In the genomic region with DNA sequence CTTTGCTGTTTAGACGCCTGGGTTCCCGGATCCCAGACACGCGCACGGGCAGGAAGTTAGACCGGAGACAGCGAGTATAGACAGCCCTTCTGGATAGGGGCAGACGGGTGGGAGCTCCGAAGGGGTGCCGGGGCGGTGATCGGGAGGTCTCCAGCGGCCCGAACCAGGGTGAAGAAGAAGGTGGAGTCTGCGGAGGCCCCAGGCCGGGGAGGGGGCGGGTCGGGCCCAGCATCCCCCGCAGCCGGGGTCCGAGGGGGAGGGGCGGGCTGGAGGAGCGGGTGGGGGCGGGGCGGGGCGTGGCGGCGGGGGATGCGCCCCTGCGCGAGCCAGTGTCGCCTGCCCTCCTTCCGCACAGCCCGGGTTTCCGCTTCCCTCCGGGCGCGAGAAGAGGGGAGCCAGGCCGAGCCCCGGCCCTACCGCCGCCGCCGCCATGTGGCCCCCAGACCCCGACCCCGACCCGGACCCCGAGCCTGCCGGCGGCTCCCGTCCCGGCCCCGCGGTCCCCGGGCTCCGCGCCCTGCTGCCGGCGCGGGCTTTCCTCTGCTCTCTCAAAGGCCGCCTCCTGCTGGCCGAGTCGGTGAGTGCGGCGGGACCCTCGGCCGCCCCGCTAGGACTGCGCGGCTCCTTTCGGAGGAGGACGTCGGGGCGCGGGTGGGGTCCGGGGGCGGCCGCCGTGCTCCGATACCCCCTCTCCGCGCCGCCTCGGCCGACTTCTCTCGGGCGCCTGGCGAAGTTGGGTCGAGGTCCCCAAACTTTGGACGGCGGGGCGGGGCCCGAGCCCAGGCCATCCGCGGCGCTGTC, we compare ENCODE assay signal across 8 cellular contexts. TPM values are rescaled to one million over a fixed set of nuclear protein-coding genes. Genes with fewer than 3 reads are reported as not detected.
A peak's percentile ranks its signal among the peaks of the same experiment; 100 is the strongest.
DNase-seq lines count a peak whose midpoint lies in the region; ATAC-seq, FAIRE-seq and TF ChIP-seq lines count a peak whose summit lies in the region.

Gene CMTM3 (plus strand): TSS at position 329 of the 801 bp plus-strand sequence. CDS start 102 bp downstream, at position 431.

- TF ChIP-seq POLR2A in H54 (IDR thresholded peaks at IDR 0.05; ENCODE audit: low read depth, low read length): no peak

- no peak for DNase-seq in G401 (ENCODE audit: low spot score)
- DNase-seq in H54 (ENCODE audit: insufficient read length, low spot score): peak; percentile 60
- peak; percentile 16 for DNase-seq in NCI-H1092 (lab: John Stamatoyannopoulos, UW)
- DNase-seq in activated CD4-positive, CD25-positive, alpha-beta regulatory T cell treated with anti-CD3 and anti-CD28 coated beads, Interleukin-2, amount 50 U/mL, for 72 hours: peak; percentile 85
- DNase-seq in choroid plexus epithelial cell (ENCODE audit: low read depth): peak; percentile 72
- DNase-seq in left lobe of liver (ENCODE audit: low spot score): peak; percentile 59
- DNase-seq in stimulated activated CD4-positive, alpha-beta T cell treated with anti-CD3 and anti-CD28 coated beads, Interleukin-4, amount 100 ng/mL, for 4 hours: peak; percentile 71 to 77
- no peak for DNase-seq in OCI-M2 (lab: John Stamatoyannopoulos, UW; ENCODE audit: unreplicated experiment)

- TF ChIP-seq CTCF in choroid plexus epithelial cell (conservative IDR thresholded peaks at IDR 0.05; ENCODE audit: low read depth, low read length): peak; percentile 65

- no peak for FAIRE-seq in H54 (lab: Jason Lieb, UNC)

- in situ Hi-C loops in G401 (cut with HindIII; ENCODE audit: low sequenced_read_pairs): no loop called here

- peak; percentile 72 for ATAC-seq in left lobe of liver

- peak within 1 kb of the TSS; percentile 74 for H3K4me3 ChIP-seq in choroid plexus epithelial cell (ENCODE audit: low read depth, low read length)

RNA-seq across cellular contexts. Expression of gene CMTM3, which starts in this region (rescaled TPM):
- 55.1 and 62.1 TPM in 2 replicates for total RNA-seq in G401 (2014; rRNA removed; shearing (Covaris generic))
- 2.0 TPM for total RNA-seq in left lobe of liver

Comparison
In these comparisons a context has a peak if more than half of its experiments do, and no peak if none do; other contexts are left out.
1. RNA of gene CMTM3 (total RNA-seq): 55.1 to 62.1 TPM in G401; 2.0 TPM in left lobe of liver (single experiment); every median in the first group is over 10 times any median in the second.
2. DNase-seq: peak in H54 (single experiment), NCI-H1092 (single experiment), activated CD4-positive, CD25-positive, alpha-beta regulatory T cell treated with anti-CD3 and anti-CD28 coated beads, Interleukin-2, amount 50 U/mL, for 72 hours (single experiment), choroid plexus epithelial cell (single experiment), left lobe of liver (single experiment) and stimulated activated CD4-positive, alpha-beta T cell treated with anti-CD3 and anti-CD28 coated beads, Interleukin-4, amount 100 ng/mL, for 4 hours (2 of 2); none in G401 (single experiment) and OCI-M2 (single experiment).